Comparison of ENCODE assay signal across 8 cellular contexts in the genomic region with DNA sequence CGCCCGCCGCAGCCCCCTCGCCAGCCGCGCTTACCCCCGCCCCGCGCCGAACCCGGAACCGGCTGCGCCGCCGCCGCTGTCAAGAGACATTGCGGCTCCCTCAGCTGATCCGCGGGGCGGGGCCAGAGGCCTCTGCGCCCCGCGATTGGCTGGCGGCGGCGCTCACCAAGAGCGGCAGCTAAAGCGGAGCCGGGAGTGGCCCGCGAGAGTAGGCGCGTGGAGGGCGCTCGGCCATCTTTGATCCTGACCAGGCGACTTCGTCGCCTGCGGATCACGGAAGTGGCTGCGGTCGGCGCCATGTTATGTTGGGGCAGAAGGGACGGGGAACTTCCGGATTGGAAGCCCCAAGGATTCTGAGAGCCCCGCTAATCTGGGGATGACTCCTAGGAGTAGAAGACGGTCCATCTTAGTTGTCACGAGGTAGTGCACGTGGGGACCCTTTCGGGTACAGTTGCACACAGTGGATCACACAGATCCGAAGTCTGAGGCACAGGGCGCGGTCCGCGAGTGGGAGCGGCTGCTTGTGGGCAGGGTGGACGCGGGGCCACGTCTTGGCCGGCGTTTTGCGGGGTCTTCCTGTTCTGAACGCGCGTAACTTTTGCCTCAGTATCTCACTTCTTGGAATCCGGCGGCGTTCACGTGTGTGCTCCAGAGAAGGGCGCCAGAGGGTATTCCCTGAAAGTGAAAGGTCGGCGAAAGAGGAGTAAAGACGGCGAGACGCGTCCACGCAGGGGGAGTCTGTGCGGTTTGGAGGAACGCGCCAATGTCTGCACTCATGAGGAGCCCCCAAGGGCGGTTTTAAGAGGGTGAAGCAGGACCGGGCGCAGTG. TPM values are rescaled to one million over a fixed set of nuclear protein-coding genes. Genes with fewer than 3 reads are reported as not detected.
DNase-seq lines count a peak whose midpoint lies in the region; TF ChIP-seq lines count a peak whose summit lies in the region.

A gene with protein sequence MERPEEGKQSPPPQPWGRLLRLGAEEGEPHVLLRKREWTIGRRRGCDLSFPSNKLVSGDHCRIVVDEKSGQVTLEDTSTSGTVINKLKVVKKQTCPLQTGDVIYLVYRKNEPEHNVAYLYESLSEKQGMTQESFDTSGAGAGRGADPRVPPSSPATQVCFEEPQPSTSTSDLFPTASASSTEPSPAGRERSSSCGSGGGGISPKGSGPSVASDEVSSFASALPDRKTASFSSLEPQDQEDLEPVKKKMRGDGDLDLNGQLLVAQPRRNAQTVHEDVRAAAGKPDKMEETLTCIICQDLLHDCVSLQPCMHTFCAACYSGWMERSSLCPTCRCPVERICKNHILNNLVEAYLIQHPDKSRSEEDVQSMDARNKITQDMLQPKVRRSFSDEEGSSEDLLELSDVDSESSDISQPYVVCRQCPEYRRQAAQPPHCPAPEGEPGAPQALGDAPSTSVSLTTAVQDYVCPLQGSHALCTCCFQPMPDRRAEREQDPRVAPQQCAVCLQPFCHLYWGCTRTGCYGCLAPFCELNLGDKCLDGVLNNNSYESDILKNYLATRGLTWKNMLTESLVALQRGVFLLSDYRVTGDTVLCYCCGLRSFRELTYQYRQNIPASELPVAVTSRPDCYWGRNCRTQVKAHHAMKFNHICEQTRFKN (minus strand): TSS at position 93 of the 829 bp plus-strand sequence. CDS start 277 bp downstream, outside the sequence.

- H3K27ac ChIP-seq in CD8-positive, alpha-beta memory T cell (ENCODE audit: low read depth, low read length): peak within 1 kb of the TSS; percentile 98
- H3K27ac ChIP-seq in esophagus (ENCODE audit: low read depth in 2 of 2, low read length in 1 of 2): peak within 1 kb of the TSS; percentile 92 to 98
- H3K27ac ChIP-seq in mucosa of rectum (ENCODE audit: low read depth in 2 of 2, low read length in 2 of 2): peak within 1 kb of the TSS; percentile 97 to 98

- peak within 1 kb of the TSS; percentile 99 for H3K4me3 ChIP-seq in CD8-positive, alpha-beta memory T cell (ENCODE audit: low read length)
- H3K4me3 ChIP-seq in esophagus (ENCODE audit: low read depth in 1 of 2, low read length in 2 of 2) (peak within 1 kb of the TSS; percentile 88 to 99), mucosa of rectum (ENCODE audit: low read length in 2 of 2) (peak within 1 kb of the TSS; percentile 99 to 100)

- H3K36me3 ChIP-seq in CD8-positive, alpha-beta memory T cell (ENCODE audit: insufficient read depth, low read length): no peaks in the 10 kb centered on the region
- H3K36me3 ChIP-seq in esophagus (ENCODE audit: control insufficient read depth in 2 of 2, insufficient read depth in 2 of 2, low read length in 1 of 2) (peaks cover 0 to 2% of the 10 kb centered on the region in 2 donors), mucosa of rectum (ENCODE audit: control insufficient read depth in 2 of 2, insufficient read depth in 2 of 2, low read length in 2 of 2) (no peaks in the 10 kb centered on the region)

- TF ChIP-seq CTCF in GM20000 (IDR thresholded peaks at IDR 0.05; ENCODE audit: extremely low read depth, missing control alignments): no peak

- H3K36me3 Mint-ChIP-seq in CD8-positive, alpha-beta memory T cell: peaks cover 0 to 29% (median 5%) of the 10 kb centered on the region in 3 donors

- H3K27me3 Mint-ChIP-seq in CD8-positive, alpha-beta memory T cell: no peaks in the 10 kb centered on the region

- peak within 1 kb of the TSS; percentile 99 to 100 (median 99) for H3K4me3 Mint-ChIP-seq in CD8-positive, alpha-beta memory T cell

- DNase-seq in CD8-positive, alpha-beta memory T cell: peak; percentile 93 to 98 (median 95)
- DNase-seq in GM20000 (ENCODE audit: low spot score) (peak; percentile 99), HT1080 (ENCODE audit: low read depth) (peak; percentile 97), OCI-M1 (lab: John Stamatoyannopoulos, UW) (peak; percentile 99)
- DNase-seq in activated T-cell treated with anti-CD3 and anti-CD28 coated beads, Interleukin-2, amount 50 U/mL, for 48 hours: peak; percentile 92 to 95
- peak; percentile 77 to 90 for DNase-seq in stimulated activated CD8-positive, alpha-beta memory T cell treated with anti-CD3 and anti-CD28 coated beads, Interleukin-4, amount 100 ng/mL, for 4 hours (ENCODE audit: low read depth in 2 of 2, low spot score in 1 of 2)

- peak within 1 kb of the TSS; percentile 100 for H3K27ac Mint-ChIP-seq in CD8-positive, alpha-beta memory T cell

- POLR2A ChIA-PET in CD8-positive, alpha-beta memory T cell (lab: Charles Lee): interaction anchor here (0.6 to 1.1 kb wide), 7 partner anchors 15 to 242 kb away, joined by 3 to 11 read pairs (median 4); partner anchors contain the start of genes GOLGA3, ZNF10 and ZNF891

- CTCF ChIA-PET in CD8-positive, alpha-beta memory T cell (lab: Charles Lee): interaction anchor here (0.7 kb wide), 1 partner anchor 17 kb away, joined by 6 read pairs; no protein-coding TSS in a partner anchor

- H3K4me1 ChIP-seq in CD8-positive, alpha-beta memory T cell (ENCODE audit: insufficient read depth, low read length): peaks cover 16% of the 10 kb centered on the region
- no peaks in the 10 kb centered on the region for H3K4me1 ChIP-seq in esophagus (ENCODE audit: control insufficient read depth in 2 of 2, insufficient read depth in 2 of 2, low read length in 1 of 2)
- peaks cover 0 to 8% of the 10 kb centered on the region in 2 donors for H3K4me1 ChIP-seq in mucosa of rectum (ENCODE audit: control insufficient read depth in 2 of 2, insufficient read depth in 2 of 2, low read length in 2 of 2)

- H3K27me3 ChIP-seq in CD8-positive, alpha-beta memory T cell (ENCODE audit: insufficient read depth, low read length, poor library complexity, severe bottlenecking): no peaks in the 10 kb centered on the region
- H3K27me3 ChIP-seq in esophagus (ENCODE audit: control insufficient read depth in 1 of 2, insufficient read depth in 2 of 2, low read length in 2 of 2) (no peaks in the 10 kb centered on the region), mucosa of rectum (ENCODE audit: control insufficient read depth in 2 of 2, insufficient read depth in 2 of 2, low read length in 2 of 2) (no peaks in the 10 kb centered on the region)

- peak within 1 kb of the TSS; percentile 97 to 98 for H3K9ac ChIP-seq in mucosa of rectum (ENCODE audit: low read depth in 1 of 2, low read length in 2 of 2)

- 0 to 1% methylated on average over 83 of the region's 83 CpGs for WGBS in esophagus, 2 donors

- no peaks in the 10 kb centered on the region for H3K9me3 ChIP-seq in CD8-positive, alpha-beta memory T cell (ENCODE audit: low read length)
- H3K9me3 ChIP-seq in esophagus (ENCODE audit: control insufficient read depth in 2 of 2, insufficient read depth in 1 of 2, low read depth in 1 of 2, low read length in 1 of 2) (no peaks in the 10 kb centered on the region), mucosa of rectum (ENCODE audit: control insufficient read depth in 2 of 2, low read length in 2 of 2) (no peaks in the 10 kb centered on the region)

- peaks cover 31 to 44% (median 37%) of the 10 kb centered on the region in 3 donors for H3K4me1 Mint-ChIP-seq in CD8-positive, alpha-beta memory T cell

- H3K9me3 Mint-ChIP-seq in CD8-positive, alpha-beta memory T cell: peaks cover 0 to 5% (median 0%) of the 10 kb centered on the region in 5 donors

RNA-seq across cellular contexts. Expression of the gene that starts here (rescaled TPM):
- total RNA-seq in CD8-positive, alpha-beta memory T cell: 10 to 100 TPM; 55.9 to 57.7 TPM
- 35.0 TPM for polyA plus RNA-seq in CD8-positive, alpha-beta memory T cell
- 24.2 and 24.7 TPM in 2 replicates for total RNA-seq in HT1080 (2014; rRNA removed; shearing (Covaris generic))
- polyA plus RNA-seq in HT1080 (2015; cell fraction: cytosol; rRNA removed): 14.2 and 15.0 TPM in 2 replicates
- polyA plus RNA-seq in HT1080 (2015; cell fraction: nucleus; rRNA removed): 51.8 and 53.6 TPM in 2 replicates
- 10 to 100 TPM; 20.4 to 30.2 TPM for polyA plus RNA-seq in esophagus

Comparison
In these comparisons a context has a peak if more than half of its experiments do, and no peak if none do; other contexts are left out.
1. Peak in every context shown above with its lines: DNase-seq, H3K4me3 ChIP-seq and H3K27ac ChIP-seq.